In the genomic region with DNA sequence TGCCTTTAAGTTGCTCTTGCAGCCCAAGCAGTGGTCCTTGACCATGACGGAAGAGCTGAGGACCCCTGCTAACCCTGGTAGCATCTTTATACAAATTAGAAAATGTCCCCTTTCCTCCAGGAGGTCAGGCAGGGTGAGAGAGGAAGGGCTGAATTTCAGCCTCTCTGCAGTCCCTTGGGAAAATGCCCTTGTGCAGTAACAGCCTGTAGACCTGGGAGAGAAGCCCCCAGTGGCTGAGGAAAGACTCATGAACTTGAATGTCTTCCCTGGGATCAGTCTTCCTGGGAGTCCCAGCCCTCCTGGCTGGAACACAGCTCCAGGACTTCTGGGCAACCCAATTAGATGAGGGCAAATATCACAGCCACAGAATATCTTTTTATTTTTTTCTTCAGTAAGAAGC, we compare ENCODE assay signal across 16 cellular contexts.
DNase-seq lines count a peak whose midpoint lies in the region.
"Had no signal": no experiment of that assay in that cellular context is flagged by ENCODE, and none has a peak within 500 bp of the region (broad histone marks: within the 10 kb centered on the region; RNA-seq: fewer than 3 reads in every experiment).

No MANE protein-coding gene starts in this region.

- H2BK12ac ChIP-seq in trophoblast cell (ENCODE audit: low read length), result peak overlapping the region; percentile 73

- H4K12ac ChIP-seq in trophoblast cell (ENCODE audit: low read depth, low read length), result no peak overlapping the region

- H3K79me2 ChIP-seq in trophoblast cell (ENCODE audit: control insufficient read depth, insufficient read depth, low read length, poor library complexity), result no peaks in the 10 kb centered on the region

- no peak overlapping the region for H2AK5ac ChIP-seq in trophoblast cell (ENCODE audit: low read length)

- no peak overlapping the region for H2AFZ ChIP-seq in trophoblast cell (ENCODE audit: insufficient read depth, low read length, poor library complexity)

- H2BK5ac ChIP-seq in trophoblast cell (ENCODE audit: low read depth, low read length, poor library complexity), result no peak overlapping the region

- peaks cover 9 to 15% of the 10 kb centered on the region in 2 experiments for H3K4me1 ChIP-seq in trophoblast cell (ENCODE audit: control insufficient read depth in 1 of 2, insufficient read depth in 2 of 2, low read length in 2 of 2)
- H3K4me1 ChIP-seq: HAP-1 had no signal

- H3K4me3 ChIP-seq in trophoblast cell (ENCODE audit: low read depth, low read length), result no peak overlapping the region
- H3K4me3 ChIP-seq: HAP-1 had no signal

- H3K4ac ChIP-seq in trophoblast cell (ENCODE audit: low read depth, low read length), result no peak overlapping the region

- H3K79me1 ChIP-seq in trophoblast cell (ENCODE audit: low read length), result peaks cover 10% of the 10 kb centered on the region

- no peak overlapping the region for H3K18ac ChIP-seq in trophoblast cell (ENCODE audit: low read length)

- H3K14ac ChIP-seq in trophoblast cell (ENCODE audit: low read length), result peak overlapping the region; percentile 71

- peak overlapping the region; percentile 38 for H2BK120ac ChIP-seq in trophoblast cell (ENCODE audit: insufficient read depth, low read length, poor library complexity)

- no peaks in the 10 kb centered on the region for H3K36me3 ChIP-seq in trophoblast cell (ENCODE audit: control insufficient read depth in 1 of 2, insufficient read depth in 2 of 2, low read length in 2 of 2)
- H3K36me3 ChIP-seq: HAP-1 had no signal

- H3K23ac ChIP-seq in trophoblast cell (ENCODE audit: low read length), result no peak overlapping the region

- H3K9me3 ChIP-seq in trophoblast cell (ENCODE audit: insufficient read depth, low read depth, low read length), result no peaks in the 10 kb centered on the region
- H3K9me3 ChIP-seq: HAP-1 had no signal

- DNase-seq in NCI-H2171 treated with DMSO at 0.1 percent for 48 hours (lab: John Stamatoyannopoulos, UW) (peak; percentile 25), NCI-H2171 (lab: John Stamatoyannopoulos, UW) (no peak), NCI-H69 (lab: John Stamatoyannopoulos, UW) (peak; percentile 83), islet precursor cell (peak; percentile 20), trophoblast cell (no peak), SIG-M5 treated with dmso at 0.1 percent for 504 hours (lab: John Stamatoyannopoulos, UW; ENCODE audit: unreplicated experiment) (no peak), NCI-H1436 (lab: John Stamatoyannopoulos, UW) (no peak)
- no peak for DNase-seq in activated CD4-positive, alpha-beta T cell treated with anti-CD3 and anti-CD28 coated beads, Interleukin-2, amount 50 U/mL, for 1 hour
- DNase-seq: AML-193, KBM-7, NCI-H1105, NCI-H1694 treated with DMSO at 0.1 percent for 48 hours, SIG-M5 had no signal

- no peak overlapping the region for H4K8ac ChIP-seq in trophoblast cell (ENCODE audit: low read depth, low read length)

- no CpG with 5 or more reads among the region's 1 CpG for WGBS in trophoblast cell (ENCODE audit: extremely low coverage, insufficient coverage, insufficient read length)

- H3K9ac ChIP-seq in trophoblast cell (ENCODE audit: low read length), result no peak overlapping the region

- no peaks in the 10 kb centered on the region for H3K27me3 ChIP-seq in trophoblast cell (ENCODE audit: insufficient read depth, low read length)

- no peak overlapping the region for H3K4me2 ChIP-seq in trophoblast cell (ENCODE audit: low read length)

- H4K91ac ChIP-seq in trophoblast cell (ENCODE audit: low read depth, low read length), result peak overlapping the region; percentile 73

- no peak overlapping the region for H3K27ac ChIP-seq in trophoblast cell (ENCODE audit: low read depth, low read length)
- H3K27ac ChIP-seq: C4-2B, HL-60 had no signal

Comparison
In these comparisons a context has a peak if more than half of its experiments do, and no peak if none do; other contexts are left out.
1. DNase-seq: peak in NCI-H2171 treated with DMSO at 0.1 percent for 48 hours (single experiment), NCI-H69 (single experiment) and islet precursor cell (single experiment); none in NCI-H2171 (single experiment), trophoblast cell (0 of 2), SIG-M5 treated with dmso at 0.1 percent for 504 hours (single experiment), NCI-H1436 (single experiment) and activated CD4-positive, alpha-beta T cell treated with anti-CD3 and anti-CD28 coated beads, Interleukin-2, amount 50 U/mL, for 1 hour (single experiment).